In the genomic region with DNA sequence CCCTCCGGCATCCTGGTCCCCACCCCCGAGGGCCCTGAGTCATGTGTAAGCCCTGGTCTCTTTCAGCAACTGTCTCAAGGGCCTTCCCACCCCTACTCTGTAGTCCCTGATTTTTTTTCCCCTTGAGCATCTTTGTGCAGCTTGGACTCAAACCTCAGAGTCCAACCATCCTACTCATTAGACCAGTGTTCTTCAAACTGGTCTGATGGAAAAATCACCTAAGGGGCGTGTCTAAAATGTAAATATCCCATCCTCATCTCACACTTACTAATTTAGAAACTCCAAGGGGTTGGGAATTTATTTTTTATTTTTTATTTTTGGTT, we compare ENCODE assay signal across 8 cellular contexts. TPM values are rescaled to one million over a fixed set of nuclear protein-coding genes. Genes with fewer than 3 reads are reported as not detected.
DNase-seq lines count a peak whose midpoint lies in the region; ATAC-seq and TF ChIP-seq lines count a peak whose summit lies in the region.

No MANE protein-coding gene starts in this region.

- H3K4me3 ChIP-seq in AG04450 (ENCODE audit: low read depth, low read length) (peak overlapping the region; percentile 79), HCT116 (replicated peaks in 1 of 2; ENCODE audit: low read depth in 1 of 2, low read length in 2 of 2) (peak overlapping the region; percentile 76 to 81), adipocyte (ENCODE audit: low read length) (peak overlapping the region; percentile 84), lower lobe of right lung (peak overlapping the region; percentile 77), upper lobe of left lung (peak overlapping the region; percentile 56 to 87 (median 84))

- H3K4me2 ChIP-seq in HCT116 (ENCODE audit: low read length): peak overlapping the region; percentile 96

- ATAC-seq in HCT116 (no peak), lower lobe of right lung (no peak), upper lobe of left lung (ENCODE audit: low FRiP score in 2 of 2) (no peak)

- peaks cover 27% of the 10 kb centered on the region for H3K79me2 ChIP-seq in HCT116 (ENCODE audit: insufficient read depth, low read length)

- H3K27ac ChIP-seq in AG04450 (ENCODE audit: low read depth, low read length) (peak overlapping the region; percentile 93), HCT116 (ENCODE audit: low read depth, low read length) (peak overlapping the region; percentile 88), lower lobe of right lung (peak overlapping the region; percentile 86), upper lobe of left lung (peak overlapping the region; percentile 85 to 91 (median 88))

- peaks cover 18 to 39% of the 10 kb centered on the region in 2 experiments for H3K4me1 ChIP-seq in HCT116 (ENCODE audit: control insufficient read depth in 1 of 2, insufficient read depth in 2 of 2, low read length in 2 of 2)
- peaks cover 20% of the 10 kb centered on the region for H3K4me1 ChIP-seq in adipocyte (ENCODE audit: control insufficient read depth, insufficient read depth, low read length)
- H3K4me1 ChIP-seq in lower lobe of right lung: peaks cover 34% of the 10 kb centered on the region
- peaks cover 26 to 45% (median 28%) of the 10 kb centered on the region in 4 donors for H3K4me1 ChIP-seq in upper lobe of left lung

- H3K27me3 ChIP-seq in AG04450 (ENCODE audit: control insufficient read depth, insufficient read depth, low read length): no peaks in the 10 kb centered on the region
- H3K27me3 ChIP-seq in HCT116 (ENCODE audit: insufficient read depth, low read length): no peaks in the 10 kb centered on the region
- H3K27me3 ChIP-seq in adipocyte (replicated peaks; ENCODE audit: control insufficient read depth, insufficient read depth, low read length): no peaks in the 10 kb centered on the region
- H3K27me3 ChIP-seq in lower lobe of right lung (ENCODE audit: low read depth): no peaks in the 10 kb centered on the region
- no peaks in the 10 kb centered on the region for H3K27me3 ChIP-seq in upper lobe of left lung

- no peak overlapping the region for H2AFZ ChIP-seq in HCT116 (ENCODE audit: low read depth, low read length, poor library complexity, severe bottlenecking)

- POLR2A ChIA-PET in AG04450 (lab: Yijun Ruan, JAX): interaction anchor here (0.6 to 1.1 kb wide), 3 partner anchors 13 to 92 kb away, joined by 3 to 5 read pairs (median 3); no protein-coding TSS in a partner anchor
- POLR2A ChIA-PET in HCT116 (lab: Charles Lee): interaction anchor here (0.8 to 1.0 kb wide), 2 partner anchors 12 to 140 kb away, joined by 3 read pairs; no protein-coding TSS in a partner anchor

- H3K9me3 ChIP-seq in AG04450 (ENCODE audit: control insufficient read depth, insufficient read depth, low read length) (no peaks in the 10 kb centered on the region), HCT116 (ENCODE audit: control insufficient read depth in 1 of 2, insufficient read depth in 1 of 2, low read depth in 1 of 2, low read length in 2 of 2) (no peaks in the 10 kb centered on the region), adipocyte (ENCODE audit: control insufficient read depth, low read length) (no peaks in the 10 kb centered on the region), lower lobe of right lung (no peaks in the 10 kb centered on the region), upper lobe of left lung (no peaks in the 10 kb centered on the region)

- intact Hi-C loops in HCT116 (cut with micrococcal nuclease): no loop called here
- intact Hi-C loops in lower lobe of right lung (cut with DNase I): no loop called here

- DNase-seq in AG04450 (ENCODE audit: low read depth, low spot score) (no peak), HCT116 (ENCODE audit: low read depth, low spot score) (no peak), adipocyte (ENCODE audit: low read depth) (no peak), lower lobe of right lung (no peak), upper lobe of left lung (no peak), GM19238 (ENCODE audit: insufficient read length, low spot score) (no peak), medulla oblongata (ENCODE audit: extremely low spot score) (no peak), T1000 (lab: John Stamatoyannopoulos, UW) (no peak)

- 2 to 6% methylated on average over 3 of the region's 3 CpGs for WGBS in upper lobe of left lung, 2 donors

- no peak for TF ChIP-seq CTCF in AG04450 (IDR thresholded peaks at IDR 0.05; ENCODE audit: low read depth, low read length)
- no peak for TF ChIP-seq CTCF in HCT116 (IDR thresholded peaks at IDR 0.05 in 2 of 3, conservative IDR thresholded peaks at IDR 0.05 in 1 of 3; ENCODE audit: borderline replicate concordance in 1 of 3, insufficient read depth in 1 of 3, low read depth in 2 of 3, low read length in 2 of 3)
- no peak for TF ChIP-seq CTCF in lower lobe of right lung (IDR thresholded peaks at IDR 0.05)
- TF ChIP-seq CTCF in upper lobe of left lung (IDR thresholded peaks at IDR 0.05): no peak

- TSS peak; percentile 68 for BruUV-seq in HCT116 (replicated peaks; lab: Mats Ljungman, UMichigan)

- RAD21 ChIA-PET in HCT116 (lab: Charles Lee; ENCODE audit: low non-redundant PET in 1 of 2, low total read pairs in 2 of 2, uncharacterized antibody in 2 of 2, unreplicated experiment in 2 of 2): no interaction called here

- H3K9ac ChIP-seq in HCT116 (ENCODE audit: low read length) (peak overlapping the region; percentile 82), adipocyte (ENCODE audit: low read length) (peak overlapping the region; percentile 82)

- TF ChIP-seq RAD21 in HCT116 (IDR thresholded peaks at IDR 0.05; ENCODE audit: low read depth): no peak

- peaks cover 5 to 10% of the 10 kb centered on the region in 2 experiments; a peak in 2 of 4 replicates for H3K36me3 ChIP-seq in HCT116 (ENCODE audit: control insufficient read depth in 1 of 2, insufficient read depth in 2 of 2, low read length in 2 of 2)
- peaks cover 22% of the 10 kb centered on the region for H3K36me3 ChIP-seq in adipocyte (ENCODE audit: control insufficient read depth, insufficient read depth, low read length, severe bottlenecking)
- peaks cover 26% of the 10 kb centered on the region for H3K36me3 ChIP-seq in lower lobe of right lung
- peaks cover 0 to 22% (median 15%) of the 10 kb centered on the region in 4 donors for H3K36me3 ChIP-seq in upper lobe of left lung

- H3K9me2 ChIP-seq in HCT116 (ENCODE audit: insufficient read depth): no peaks in the 10 kb centered on the region

- TF ChIP-seq POLR2A in HCT116 (IDR thresholded peaks at IDR 0.05; ENCODE audit: borderline replicate concordance, extremely low read depth, insufficient read depth, insufficient read length) (no peak), upper lobe of left lung (IDR thresholded peaks at IDR 0.05) (no peak)

- no peaks in the 10 kb centered on the region for H4K20me1 ChIP-seq in HCT116 (ENCODE audit: insufficient read depth)

- CTCF ChIA-PET in AG04450 (lab: Charles Lee) (interaction anchor here (1.6 kb wide), 1 partner anchor 139 kb away, joined by 3 read pairs; no protein-coding TSS in a partner anchor), HCT116 (lab: Charles Lee) (interaction anchor here (1.4 kb wide), 1 partner anchor 13 kb away, joined by 3 read pairs; no protein-coding TSS in a partner anchor)

- no peak for TF ChIP-seq EP300 in upper lobe of left lung (IDR thresholded peaks at IDR 0.05)

TF ChIP-seq in HCT116, 20 proteins besides CTCF, POLR2A, EP300 and RAD21:
- no peak for TF ChIP-seq FOSL1 (IDR thresholded peaks at IDR 0.05; ENCODE audit: low read depth)
- TF ChIP-seq, protein P1, sequence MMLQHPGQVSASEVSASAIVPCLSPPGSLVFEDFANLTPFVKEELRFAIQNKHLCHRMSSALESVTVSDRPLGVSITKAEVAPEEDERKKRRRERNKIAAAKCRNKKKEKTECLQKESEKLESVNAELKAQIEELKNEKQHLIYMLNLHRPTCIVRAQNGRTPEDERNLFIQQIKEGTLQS (IDR thresholded peaks at IDR 0.05): no peak
- peak; percentile 66; the same call in 1 of the 2 replicates for TF ChIP-seq ZFX (IDR thresholded peaks at IDR 0.05)

RNA-seq across cellular contexts. Expression of a gene that starts 0.6 kb away (rescaled TPM):
- polyA plus RNA-seq in AG04450 (2011; rRNA removed): 69.8 and 87.4 TPM in 2 replicates
- 74.2 and 110 TPM in 2 replicates for polyA minus RNA-seq in AG04450 (2011; rRNA and poly(A)+ RNA removed)
- total RNA-seq in HCT116 (2021; ENCODE audit: unreplicated experiment): 50.6 TPM
- polyA plus RNA-seq in HCT116 (2012): 67.8 and 69.6 TPM in 2 replicates
- total RNA-seq in lower lobe of right lung: 40.1 TPM
- 10 to 100 TPM; 16.8 to 63.0 (median 33.8) TPM for total RNA-seq in upper lobe of left lung

RNA-seq across cellular contexts. Expression of a gene that starts 4.7 kb away (rescaled TPM):
- polyA plus RNA-seq in AG04450 (2011; rRNA removed): 46.5 and 57.5 TPM in 2 replicates
- polyA minus RNA-seq in AG04450 (2011; rRNA and poly(A)+ RNA removed): 72.6 and 81.7 TPM in 2 replicates
- total RNA-seq in HCT116 (2021; ENCODE audit: unreplicated experiment): 99.6 TPM
- 44.3 and 45.4 TPM in 2 replicates for polyA plus RNA-seq in HCT116 (2012)
- total RNA-seq in lower lobe of right lung: 39.1 TPM
- 10 to 100 TPM; 14.8 to 38.3 (median 33.6) TPM for total RNA-seq in upper lobe of left lung

RNA-seq across cellular contexts. Expression of a gene that starts 52.3 kb away (rescaled TPM):
- polyA plus RNA-seq in AG04450 (2011; rRNA removed): 21.3 and 36.7 TPM in 2 replicates
- polyA minus RNA-seq in AG04450 (2011; rRNA and poly(A)+ RNA removed): 46.9 and 72.0 TPM in 2 replicates
- total RNA-seq in HCT116 (2021; ENCODE audit: unreplicated experiment) (32.9 TPM), lower lobe of right lung (59.2 TPM), upper lobe of left lung (100 to 1,000 TPM in 2 of 6 donors, 10 to 100 TPM in 4; 59.9 to 138 (median 64.9) TPM)
- 51.0 and 68.2 TPM in 2 replicates for polyA plus RNA-seq in HCT116 (2012)

RNA-seq across cellular contexts. Expression of a gene that starts 56.4 kb away (rescaled TPM):
- 31.3 and 35.5 TPM in 2 replicates for polyA plus RNA-seq in AG04450 (2011; rRNA removed)
- polyA minus RNA-seq in AG04450 (2011; rRNA and poly(A)+ RNA removed): 29.4 and 39.6 TPM in 2 replicates
- total RNA-seq in HCT116 (2021; ENCODE audit: unreplicated experiment) (43.8 TPM), lower lobe of right lung (28.4 TPM), upper lobe of left lung (10 to 100 TPM; 10.5 to 36.9 (median 29.1) TPM)
- 59.2 and 64.4 TPM in 2 replicates for polyA plus RNA-seq in HCT116 (2012)
